In genomic region chr9:115879451-115879850, GRCh38 we compare ENCODE assay signal across 17 cellular contexts.
DNase-seq lines count a peak whose midpoint lies in the region; ATAC-seq lines count a peak whose summit lies in the region.
"Had no signal": no experiment of that assay in that cellular context is flagged by ENCODE, and none has a peak within 500 bp of the region (broad histone marks: within the 10 kb centered on the region; RNA-seq: fewer than 3 reads in every experiment).

No MANE protein-coding gene starts in this region.

- no peak overlapping the region for H2AFZ ChIP-seq in mesenchymal stem cell (ENCODE audit: low read depth, low read length)

- H3K14ac ChIP-seq in mesenchymal stem cell (ENCODE audit: low read length in 2 of 2) = no peak overlapping the region

- H2AK5ac ChIP-seq in mesenchymal stem cell (ENCODE audit: low read length, severe bottlenecking) = no peak overlapping the region

- peak overlapping the region; percentile 19 for H4K91ac ChIP-seq in mesenchymal stem cell (ENCODE audit: low read length)

- peak overlapping the region in 1 of 2 experiments; percentile 70 for H2BK12ac ChIP-seq in mesenchymal stem cell (ENCODE audit: low read length in 2 of 2)

- no peak overlapping the region for H2BK120ac ChIP-seq in mesenchymal stem cell (ENCODE audit: low read depth, low read length)

- DNase-seq in NCI-H82 (lab: John Stamatoyannopoulos, UW) (peak; percentile 45), NCI-H82 treated with DMSO at 0.1 percent for 48 hours (lab: John Stamatoyannopoulos, UW; ENCODE audit: unreplicated experiment) (no peak), mesenchymal stem cell (no peak), NOMO-1 treated with dmso at 0.1 percent for 144 hours (lab: John Stamatoyannopoulos, UW; ENCODE audit: unreplicated experiment) (no peak), KG1 (lab: John Stamatoyannopoulos, UW) (no peak), mesenteric fat pad (ENCODE audit: low spot score) (no peak)
- DNase-seq: Calu3; CD8-positive, alpha-beta T cell; DMS79 treated with DMSO at 0.1 percent for 48 hours; GF-D8; GOT3; H7; HFFc6 had no signal

- H4K8ac ChIP-seq in mesenchymal stem cell (ENCODE audit: low read length) = no peak overlapping the region

- H3K4ac ChIP-seq in mesenchymal stem cell (ENCODE audit: low read depth in 1 of 2, low read length in 2 of 2) = peak overlapping the region in 1 of 2 experiments; percentile 24

- H3K23ac ChIP-seq in mesenchymal stem cell (ENCODE audit: low read length in 2 of 2) = no peak overlapping the region

- peaks cover 6% of the 10 kb centered on the region for H3K4me1 ChIP-seq in mesenchymal stem cell (ENCODE audit: control insufficient read depth, insufficient read depth, low read depth, low read length)

- no peak overlapping the region for H3K4me3 ChIP-seq in mesenchymal stem cell (ENCODE audit: insufficient read depth in 1 of 2, low read depth in 1 of 2, low read length in 2 of 2)
- H3K4me3 ChIP-seq: BLaER1 treated with 17β-estradiol and CSF1 and Interleukin-3, amounts not matched to agents 10 nM and 100 nM had no signal

- no peaks in the 10 kb centered on the region for H3K36me3 ChIP-seq in mesenchymal stem cell (ENCODE audit: control insufficient read depth in 1 of 2, insufficient read depth in 2 of 2, low read depth in 1 of 2, low read length in 2 of 2)
- H3K36me3 ChIP-seq: BLaER1 treated with 17β-estradiol and CSF1 and Interleukin-3, amounts not matched to agents 10 nM and 100 nM had no signal

- H3K27me3 ChIP-seq in mesenchymal stem cell (ENCODE audit: control insufficient read depth in 1 of 2, insufficient read depth in 1 of 2, low read length in 2 of 2) = no peaks in the 10 kb centered on the region
- H3K27me3 ChIP-seq: BLaER1 treated with 17β-estradiol and CSF1 and Interleukin-3, amounts not matched to agents 10 nM and 100 nM had no signal

- no peak overlapping the region for H3K27ac ChIP-seq in mesenchymal stem cell (ENCODE audit: low read length, poor library complexity, severe bottlenecking)
- H3K27ac ChIP-seq: 22Rv1; BLaER1 treated with 17β-estradiol and CSF1 and Interleukin-3, amounts not matched to agents 10 nM and 100 nM had no signal

- H2BK5ac ChIP-seq in mesenchymal stem cell (ENCODE audit: low read depth, low read length, poor library complexity, severe bottlenecking) = no peak overlapping the region

- H3K18ac ChIP-seq in mesenchymal stem cell (ENCODE audit: low read depth in 1 of 2, low read length in 2 of 2) = peak overlapping the region in 1 of 2 experiments; percentile 37

- peak overlapping the region; percentile 44 for H2BK15ac ChIP-seq in mesenchymal stem cell (ENCODE audit: low read depth, poor library complexity, severe bottlenecking)

- no peaks in the 10 kb centered on the region for H3K9me3 ChIP-seq in mesenchymal stem cell (ENCODE audit: control insufficient read depth, low read length)

- peak; percentile 44 for ATAC-seq in esophagus mucosa
- ATAC-seq: CD8-positive, alpha-beta T cell; HCT116 had no signal

- 100% methylated on average over 1 of the region's 3 CpGs for WGBS in mesenchymal stem cell

- H3K79me1 ChIP-seq in mesenchymal stem cell (replicated peaks; ENCODE audit: low read length, poor library complexity, severe bottlenecking) = no peaks in the 10 kb centered on the region

- H3K4me2 ChIP-seq in mesenchymal stem cell (ENCODE audit: low read length, poor library complexity, severe bottlenecking) = no peak overlapping the region
- H3K4me2 ChIP-seq: BLaER1 treated with 17β-estradiol and CSF1 and Interleukin-3, amounts not matched to agents 10 nM and 100 nM had no signal

- H3K9ac ChIP-seq in mesenchymal stem cell (ENCODE audit: low read length) = no peak overlapping the region
- H3K9ac ChIP-seq: BLaER1 treated with 17β-estradiol and CSF1 and Interleukin-3, amounts not matched to agents 10 nM and 100 nM had no signal
